In the genomic region with DNA sequence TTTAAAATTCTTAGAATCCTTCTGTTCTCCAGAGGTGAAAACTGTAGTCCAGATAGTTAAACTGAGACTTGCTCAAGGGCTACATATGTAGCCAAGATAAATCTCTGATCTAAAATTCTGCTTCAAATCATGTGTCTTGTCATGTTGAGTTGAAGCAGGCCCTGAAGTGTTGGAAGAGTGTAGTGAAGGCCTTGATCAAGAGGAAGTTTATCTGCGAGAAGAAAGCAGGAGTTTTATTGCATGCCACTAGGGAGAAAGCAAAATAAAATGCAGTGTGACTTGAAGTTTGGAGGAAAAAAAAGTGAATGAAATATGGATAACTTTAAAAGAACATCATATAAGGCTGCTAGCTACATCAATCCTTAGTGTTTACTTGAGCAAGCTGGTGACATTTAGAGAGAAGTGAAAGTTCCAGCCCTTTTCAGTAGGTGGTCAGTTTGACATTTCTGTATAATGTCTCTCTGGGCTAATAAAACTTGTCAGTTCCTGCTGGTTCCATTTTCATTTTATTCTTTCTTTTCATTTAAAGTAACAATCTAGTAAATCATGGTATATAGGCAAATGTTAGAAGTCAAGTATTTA, we compare ENCODE assay signal across 23 cellular contexts.
DNase-seq lines count a peak whose midpoint lies in the region; ATAC-seq, FAIRE-seq and TF ChIP-seq lines count a peak whose summit lies in the region.
"Had no signal": no experiment of that assay in that cellular context is flagged by ENCODE, and none has a peak within 500 bp of the region (broad histone marks: within the 10 kb centered on the region; RNA-seq: fewer than 3 reads in every experiment).

No MANE protein-coding gene starts in this region.

- H3F3A ChIP-seq in SU-DHL-6 (ENCODE audit: insufficient read depth): no peaks in the 10 kb centered on the region
- no peaks in the 10 kb centered on the region for H3F3A ChIP-seq in smooth muscle cell (ENCODE audit: low read depth)

- H4K20me1 ChIP-seq in SU-DHL-6 (ENCODE audit: low read depth, low read length) (no peaks in the 10 kb centered on the region), smooth muscle cell (ENCODE audit: low read depth) (no peaks in the 10 kb centered on the region)

- no peak overlapping the region for H3K4me2 ChIP-seq in SU-DHL-6 (ENCODE audit: low read depth, low read length, poor library complexity, severe bottlenecking)
- H3K4me2 ChIP-seq in smooth muscle cell: no peak overlapping the region

- intact Hi-C loops in lower lobe of right lung (cut with DNase I): no loop called here

- DNase-seq in HEK293T (ENCODE audit: extremely low spot score) (no peak), smooth muscle cell (lab: John Stamatoyannopoulos, UW; ENCODE audit: unreplicated experiment) (no peak), lower lobe of right lung (no peak)
- no peak for DNase-seq in activated CD4-positive, alpha-beta T cell treated with anti-CD3 and anti-CD28 coated beads for 48 hours
- DNase-seq: ACHN; BE2C; C1 segment of cervical spinal cord; CD4-positive, CD25-positive, alpha-beta regulatory T cell; CD8-positive, alpha-beta memory T cell; COR-L47; DMS 273 treated with DMSO at 0.1 percent for 48 hours; DMS53; DND-41; EL had no signal

- H3K36me3 ChIP-seq in SU-DHL-6 (ENCODE audit: low read length) (no peaks in the 10 kb centered on the region), smooth muscle cell (ENCODE audit: low read depth) (no peaks in the 10 kb centered on the region), lower lobe of right lung (no peaks in the 10 kb centered on the region)
- H3K36me3 ChIP-seq: BE2C, HAP-1 had no signal

- no peaks in the 10 kb centered on the region for H3K79me2 ChIP-seq in SU-DHL-6 (ENCODE audit: insufficient read depth, low read length)
- no peaks in the 10 kb centered on the region for H3K79me2 ChIP-seq in smooth muscle cell (ENCODE audit: low read depth)

- H3K4me1 ChIP-seq in smooth muscle cell (ENCODE audit: low read depth): no peaks in the 10 kb centered on the region
- H3K4me1 ChIP-seq in lower lobe of right lung: no peaks in the 10 kb centered on the region
- H3K4me1 ChIP-seq: BE2C, HAP-1 had no signal

- H3K9me3 ChIP-seq in SU-DHL-6 (ENCODE audit: insufficient read depth, low read length) (no peaks in the 10 kb centered on the region), smooth muscle cell (replicated peaks; ENCODE audit: low read depth) (no peaks in the 10 kb centered on the region), lower lobe of right lung (no peaks in the 10 kb centered on the region)
- H3K9me3 ChIP-seq: BE2C, HAP-1 had no signal

- CTCF ChIA-PET in HEK293T (lab: Yijun Ruan, JAX): no interaction called here

- peak overlapping the region; percentile 0 for H2AFZ ChIP-seq in SU-DHL-6 (ENCODE audit: low read depth, low read length, severe bottlenecking)
- peak overlapping the region; percentile 76 for H2AFZ ChIP-seq in smooth muscle cell (ENCODE audit: low read depth)

- 36% methylated on average over 1 of the region's 1 CpG for WGBS in smooth muscle cell (ENCODE audit: low lambda C conversion rate)

- POLR2A ChIA-PET in HEK293T (lab: Yijun Ruan, JAX): no interaction called here

- ATAC-seq in lower lobe of right lung: no peak
- no peak for ATAC-seq in HG02981 (IDR thresholded peaks at IDR 0.05; ENCODE audit: unreplicated experiment)

- peak; percentile 93 for FAIRE-seq in endometrium (lab: Jason Lieb, UNC)
- FAIRE-seq: A204.1, G401.6, GM12891, GM19239 had no signal

- H3K9me2 ChIP-seq in SU-DHL-6 (replicated peaks; ENCODE audit: insufficient read depth, low read length): no peaks in the 10 kb centered on the region

- no peak overlapping the region for H3K9ac ChIP-seq in SU-DHL-6 (ENCODE audit: low read length)
- H3K9ac ChIP-seq in smooth muscle cell (ENCODE audit: low read depth): no peak overlapping the region

- no peak overlapping the region for H3K27ac ChIP-seq in SU-DHL-6 (ENCODE audit: low read depth, low read length)
- H3K27ac ChIP-seq in smooth muscle cell (ENCODE audit: low read depth): no peak overlapping the region
- no peak overlapping the region for H3K27ac ChIP-seq in lower lobe of right lung
- H3K27ac ChIP-seq: HL-60 had no signal

- H3K4me3 ChIP-seq in SU-DHL-6 (ENCODE audit: insufficient read depth, low read length, poor library complexity, severe bottlenecking) (no peak overlapping the region), smooth muscle cell (no peak overlapping the region), lower lobe of right lung (no peak overlapping the region)
- H3K4me3 ChIP-seq: HAP-1 had no signal

- no peaks in the 10 kb centered on the region for H3K27me3 ChIP-seq in SU-DHL-6 (ENCODE audit: low read length)
- H3K27me3 ChIP-seq in smooth muscle cell (ENCODE audit: low read depth): no peaks in the 10 kb centered on the region
- H3K27me3 ChIP-seq in lower lobe of right lung (ENCODE audit: low read depth): no peaks in the 10 kb centered on the region
- H3K27me3 ChIP-seq: BE2C had no signal

- no peak for TF ChIP-seq CTCF in SU-DHL-6 (IDR thresholded peaks at IDR 0.05; ENCODE audit: insufficient read depth, low read length, poor library complexity, severe bottlenecking)
- no peak for TF ChIP-seq CTCF in smooth muscle cell (IDR thresholded peaks at IDR 0.05; ENCODE audit: borderline replicate concordance, insufficient read depth, poor library complexity, severe bottlenecking)
- TF ChIP-seq CTCF in lower lobe of right lung (IDR thresholded peaks at IDR 0.05): no peak

TF ChIP-seq in HEK293T, 16 proteins besides CTCF, POLR2A, EP300 and RAD21:
- no peak for TF ChIP-seq ZNF384 (IDR thresholded peaks at IDR 0.05)
- no peak for TF ChIP-seq ARNT (IDR thresholded peaks at IDR 0.05)
- peak; percentile 36; the same call in 1 of the 2 replicates for TF ChIP-seq PKNOX1 (IDR thresholded peaks at IDR 0.05)
- no peak for TF ChIP-seq FOXK2 (IDR thresholded peaks at IDR 0.05)
- no peak for TF ChIP-seq SUZ12 (IDR thresholded peaks at IDR 0.05)
- no peak for TF ChIP-seq FOXM1 (IDR thresholded peaks at IDR 0.05; ENCODE audit: borderline replicate concordance)
TF ChIP-seq in HEK293T: peak in this region for 1.
